Comparison of ENCODE assay signal across 1 cellular context in genomic region chr9:6921335-6921734, GRCh38.
TF ChIP-seq lines count a peak whose summit lies in the region.

No MANE protein-coding gene starts in this region.

TF ChIP-seq in GM12878, 131 proteins besides CTCF, POLR2A, EP300 and RAD21 (continued from another document):
- no peak for TF ChIP-seq PML (IDR thresholded peaks at IDR 0.05; ENCODE audit: low read length)
